Comparison of ENCODE assay signal across 8 cellular contexts in genomic region chr16:48384305-48384981, GRCh38. TPM values are rescaled to one million over a fixed set of nuclear protein-coding genes. Genes with fewer than 3 reads are reported as not detected.
DNase-seq lines count a peak whose midpoint lies in the region; ATAC-seq and TF ChIP-seq lines count a peak whose summit lies in the region.

No MANE protein-coding gene starts in this region.

- no peaks in the 10 kb centered on the region for H3K9me3 Mint-ChIP-seq in naive B cell

- ATAC-seq in HG02798 (IDR thresholded peaks at IDR 0.05; ENCODE audit: poor library complexity, unreplicated experiment) (peak; percentile 46), naive B cell (ENCODE audit: low read depth in 2 of 2) (peak; percentile 30 to 31)

- DNase-seq in AG08396 (ENCODE audit: low spot score) (peak; percentile 82), GM13976 (ENCODE audit: low spot score) (peak; percentile 80), NCI-H1694 (lab: John Stamatoyannopoulos, UW) (peak; percentile 5), fibroblast of gingiva (ENCODE audit: low read depth) (peak; percentile 54), naive B cell (peak; percentile 26), vagina (ENCODE audit: extremely low spot score in 2 of 2) (no peak)
- peak; percentile 31 for DNase-seq in activated T-helper 9 cell treated with anti-CD3 and anti-CD28 coated beads, Interleukin-2, amount 50 U/mL, for 16 hours (ENCODE audit: low read depth)

- H3K27ac ChIP-seq in vagina: peak overlapping the region; percentile 99

- TF ChIP-seq POLR2A in vagina (IDR thresholded peaks at IDR 0.05): no peak

- H3K4me3 ChIP-seq in vagina: peak overlapping the region; percentile 94 to 96

- peaks cover 30 to 53% (median 41%) of the 10 kb centered on the region in 3 donors for H3K4me1 Mint-ChIP-seq in naive B cell

- TF ChIP-seq CTCF in GM13976 (IDR thresholded peaks at IDR 0.05; ENCODE audit: borderline replicate concordance, control extremely low read depth, extremely low read depth, insufficient read depth, missing control alignments): no peak
- TF ChIP-seq CTCF in vagina (IDR thresholded peaks at IDR 0.05): no peak

- no peaks in the 10 kb centered on the region for H3K36me3 Mint-ChIP-seq in naive B cell

- peak overlapping the region; percentile 80 to 98 (median 88) for H3K27ac Mint-ChIP-seq in naive B cell

- intact Hi-C loops in vagina (cut with DNase I): loop anchor here (10.0 kb wide), 2 partner anchors 150 to 220 kb away; no protein-coding TSS in a partner anchor

- in situ Hi-C loops in GM13976 (cut with MboI; ENCODE audit: low sequenced_read_pairs, unreplicated experiment): no loop called here

- H3K27me3 ChIP-seq in vagina: no peaks in the 10 kb centered on the region

- H3K9me3 ChIP-seq in vagina: no peaks in the 10 kb centered on the region

- peak overlapping the region; percentile 87 to 98 (median 94) for H3K4me3 Mint-ChIP-seq in naive B cell

- H3K27me3 Mint-ChIP-seq in naive B cell: no peaks in the 10 kb centered on the region

- H3K4me1 ChIP-seq in vagina: peaks cover 51% of the 10 kb centered on the region

- H3K36me3 ChIP-seq in vagina: no peaks in the 10 kb centered on the region

RNA-seq across cellular contexts. Expression of gene SIAH1, which starts 0.8 kb away (rescaled TPM):
- polyA plus RNA-seq in naive B cell (ENCODE audit: low read depth in 6 of 6): 10 to 100 TPM; 17.2 to 31.9 (median 24.0) TPM
- total RNA-seq in vagina: 26.8 TPM

Comparison
In these comparisons a context has a peak if more than half of its experiments do, and no peak if none do; other contexts are left out.
1. DNase-seq: peak in AG08396 (single experiment), GM13976 (single experiment), NCI-H1694 (single experiment), activated T-helper 9 cell treated with anti-CD3 and anti-CD28 coated beads, Interleukin-2, amount 50 U/mL, for 16 hours (single experiment), fibroblast of gingiva (single experiment) and naive B cell (single experiment); none in vagina (0 of 2).